Comparison of ENCODE assay signal across 20 cellular contexts in genomic region chr12:31834158-31834557, GRCh38.
DNase-seq lines count a peak whose midpoint lies in the region; ATAC-seq, FAIRE-seq and TF ChIP-seq lines count a peak whose summit lies in the region.
"Had no signal": no experiment of that assay in that cellular context is flagged by ENCODE, and none has a peak within 500 bp of the region (broad histone marks: within the 10 kb centered on the region; RNA-seq: fewer than 3 reads in every experiment).

No MANE protein-coding gene starts in this region.

- H3K4me1 ChIP-seq in BLaER1 (peaks cover 37% of the 10 kb centered on the region), K562 (replicated peaks in 1 of 2; ENCODE audit: control insufficient read depth in 2 of 2, insufficient read depth in 2 of 2, low read length in 2 of 2) (peaks cover 0 to 11% of the 10 kb centered on the region in 2 experiments; a peak in 2 of 5 replicates)
- H3K4me1 ChIP-seq: Caco-2 had no signal

- CTCF ChIA-PET in K562 (lab: Yijun Ruan, JAX; ENCODE audit: low intra/inter-chr PET ratio) = no interaction called here

- H3K27me3 ChIP-seq in BLaER1 (no peaks in the 10 kb centered on the region), K562 (ENCODE audit: control insufficient read depth in 2 of 2, insufficient read depth in 2 of 2, low read length in 2 of 2) (no peaks in the 10 kb centered on the region)
- H3K27me3 ChIP-seq: Peyer's patch had no signal

- TF ChIP-seq CTCF in K562 (IDR thresholded peaks at IDR 0.05 in 2 of 3, conservative IDR thresholded peaks at IDR 0.05 in 1 of 3; ENCODE audit: insufficient read depth in 2 of 3, low read depth in 1 of 3, low read length in 3 of 3) = no peak

- H4K20me1 ChIP-seq in BLaER1 (no peaks in the 10 kb centered on the region), K562 (replicated peaks; ENCODE audit: control insufficient read depth, insufficient read depth, low read length) (no peaks in the 10 kb centered on the region)

- H3K9me3 ChIP-seq in BLaER1 (peaks cover 92% of the 10 kb centered on the region), K562 (replicated peaks; ENCODE audit: control insufficient read depth, insufficient read depth, low read depth, low read length) (peaks cover 29% of the 10 kb centered on the region)

- no peak overlapping the region for H3K4me3 Mint-ChIP-seq in stimulated activated naive B cell treated with anti-CD40 and anti-IgM and Interleukin-4, amounts not matched to agents 10 μg/mL and 1 μg/mL and 100 μg/mL, for 72 hours
- H3K4me3 Mint-ChIP-seq: CD8-positive, alpha-beta T cell had no signal

- no peak overlapping the region for H2AFZ ChIP-seq in K562 (ENCODE audit: low read depth, low read length)

- FAIRE-seq in K562 (lab: Jason Lieb, UNC) = no peak
- FAIRE-seq: G401.6, H1 had no signal

- H3K4me2 ChIP-seq in BLaER1 = peak overlapping the region; percentile 69
- no peak overlapping the region for H3K4me2 ChIP-seq in K562 (ENCODE audit: insufficient read depth, low read length)

- TF ChIP-seq RAD21 in K562 (CRISPR knock-in tag; conservative IDR thresholded peaks at IDR 0.05 in 1 of 2, IDR thresholded peaks at IDR 0.05 in 1 of 2) = no peak

- peaks cover 41 to 75% of the 10 kb centered on the region in 2 donors for H3K4me1 Mint-ChIP-seq in stimulated activated naive B cell treated with anti-CD40 and anti-IgM and Interleukin-4, amounts not matched to agents 10 μg/mL and 1 μg/mL and 100 μg/mL, for 72 hours

- in situ Hi-C loops in KBM-7 (cut with MboI; ENCODE audit: low pct_unique_long_range_greater_than_20kb, low sequenced_read_pairs) (no loop called here), K562 (cut with MboI) (no loop called here)

- 80% methylated on average over 5 of the region's 6 CpGs for WGBS in K562 (ENCODE audit: insufficient coverage, low coverage, missing lambda C conversion rate)

- no peak for TF ChIP-seq EP300 in K562 (IDR thresholded peaks at IDR 0.05; ENCODE audit: low read length)

- 0 out of 2 replicates have a peak overlapping the region, but pooled peaks have one; percentile 25 for H3K4me3 ChIP-seq in BLaER1
- H3K4me3 ChIP-seq in K562 = no peak overlapping the region
- H3K4me3 ChIP-seq: Peyer's patch had no signal

- peak; percentile 19 for DNase-seq in KBM-7
- no peak for DNase-seq in K562 (ENCODE audit: extremely low read depth in 1 of 4, low spot score in 3 of 4)
- DNase-seq in stimulated activated naive B cell treated with anti-CD40 and anti-IgM and Interleukin-4, amounts not matched to agents 10 μg/mL and 1 μg/mL and 100 μg/mL, for 72 hours = no peak
- DNase-seq in NCI-H510A (lab: John Stamatoyannopoulos, UW) = no peak
- DNase-seq in NCI-H2029 treated with DMSO at 0.1 percent for 48 hours (lab: John Stamatoyannopoulos, UW) = no peak
- no peak for DNase-seq in NCI-H2196 (lab: John Stamatoyannopoulos, UW; ENCODE audit: unreplicated experiment)
- DNase-seq: C1 segment of cervical spinal cord; Caco-2; CD8-positive, alpha-beta T cell; NCI-H1092; NCI-H1417 treated with DMSO at 0.1 percent for 48 hours; NCI-H1694 treated with DMSO at 0.1 percent for 48 hours; NCI-H2171 treated with DMSO at 0.1 percent for 48 hours; NCI-H446; NCI-H526; Peyer's patch; SHP77 treated with DMSO at 0.1 percent for 48 hours had no signal

- H3K79me2 ChIP-seq in K562 (ENCODE audit: control insufficient read depth, insufficient read depth, low read length) = no peaks in the 10 kb centered on the region

- POLR2A ChIA-PET in K562 (lab: Yijun Ruan, JAX) = no interaction called here

- no peak for ATAC-seq in K562
- ATAC-seq in stimulated activated naive B cell treated with anti-CD40 and anti-IgM and Interleukin-4, amounts not matched to agents 10 μg/mL and 1 μg/mL and 100 μg/mL, for 72 hours (replicated peaks) = no peak
- ATAC-seq: CD8-positive, alpha-beta T cell had no signal

- H3K9me3 Mint-ChIP-seq in stimulated activated naive B cell treated with anti-CD40 and anti-IgM and Interleukin-4, amounts not matched to agents 10 μg/mL and 1 μg/mL and 100 μg/mL, for 72 hours = peaks cover 0 to 3% of the 10 kb centered on the region in 2 donors

- no peaks in the 10 kb centered on the region for H3K27me3 Mint-ChIP-seq in stimulated activated naive B cell treated with anti-CD40 and anti-IgM and Interleukin-4, amounts not matched to agents 10 μg/mL and 1 μg/mL and 100 μg/mL, for 72 hours

- H3K36me3 ChIP-seq in BLaER1 (no peaks in the 10 kb centered on the region), K562 (ENCODE audit: control insufficient read depth, insufficient read depth, low read length) (no peaks in the 10 kb centered on the region)
- H3K36me3 ChIP-seq: Peyer's patch had no signal

- no TSS peak for BruUV-seq in K562 (replicated peaks; lab: Mats Ljungman, UMichigan)

- H3K9me1 ChIP-seq in K562 (ENCODE audit: control insufficient read depth, insufficient read depth, low read length) = no peaks in the 10 kb centered on the region

- H3K36me3 Mint-ChIP-seq in stimulated activated naive B cell treated with anti-CD40 and anti-IgM and Interleukin-4, amounts not matched to agents 10 μg/mL and 1 μg/mL and 100 μg/mL, for 72 hours = peaks cover 0 to 13% of the 10 kb centered on the region in 2 donors

- H3K9ac ChIP-seq in BLaER1 (no peak overlapping the region), K562 (ENCODE audit: insufficient read depth in 1 of 2, low read depth in 2 of 2, low read length in 2 of 2) (no peak overlapping the region)

- intact Hi-C loops in K562 (cut with micrococcal nuclease) = no loop called here

- TF ChIP-seq POLR2A in K562 (conservative IDR thresholded peaks at IDR 0.05) = no peak

- H3K27ac ChIP-seq in BLaER1 (peak overlapping the region; percentile 70), K562 (ENCODE audit: extremely low read depth, low read depth, low read length) (no peak overlapping the region)

- H3K27ac Mint-ChIP-seq in stimulated activated naive B cell treated with anti-CD40 and anti-IgM and Interleukin-4, amounts not matched to agents 10 μg/mL and 1 μg/mL and 100 μg/mL, for 72 hours = peak overlapping the region; percentile 37

TF ChIP-seq in K562, 482 proteins besides CTCF, POLR2A, EP300 and RAD21:
- TF ChIP-seq NR4A1 (CRISPR knock-in tag; IDR thresholded peaks at IDR 0.05) = no peak
- TF ChIP-seq NR4A1 (tag; IDR thresholded peaks at IDR 0.05) = no peak
- TF ChIP-seq, protein P1, sequence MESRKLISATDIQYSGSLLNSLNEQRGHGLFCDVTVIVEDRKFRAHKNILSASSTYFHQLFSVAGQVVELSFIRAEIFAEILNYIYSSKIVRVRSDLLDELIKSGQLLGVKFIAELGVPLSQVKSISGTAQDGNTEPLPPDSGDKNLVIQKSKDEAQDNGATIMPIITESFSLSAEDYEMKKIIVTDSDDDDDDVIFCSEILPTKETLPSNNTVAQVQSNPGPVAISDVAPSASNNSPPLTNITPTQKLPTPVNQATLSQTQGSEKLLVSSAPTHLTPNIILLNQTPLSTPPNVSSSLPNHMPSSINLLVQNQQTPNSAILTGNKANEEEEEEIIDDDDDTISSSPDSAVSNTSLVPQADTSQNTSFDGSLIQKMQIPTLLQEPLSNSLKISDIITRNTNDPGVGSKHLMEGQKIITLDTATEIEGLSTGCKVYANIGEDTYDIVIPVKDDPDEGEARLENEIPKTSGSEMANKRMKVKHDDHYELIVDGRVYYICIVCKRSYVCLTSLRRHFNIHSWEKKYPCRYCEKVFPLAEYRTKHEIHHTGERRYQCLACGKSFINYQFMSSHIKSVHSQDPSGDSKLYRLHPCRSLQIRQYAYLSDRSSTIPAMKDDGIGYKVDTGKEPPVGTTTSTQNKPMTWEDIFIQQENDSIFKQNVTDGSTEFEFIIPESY (CRISPR knock-in tag; IDR thresholded peaks at IDR 0.05) = peak; percentile 76; the same call in 1 of the 2 replicates
TF ChIP-seq in K562: peak in this region for 1.
